ENCODE assay signal across 29 cellular contexts in genomic region chr16:13193721-13194120, GRCh38.
"Had no signal": no experiment of that assay in that cellular context is flagged by ENCODE, and none has a peak within 500 bp of the region (broad histone marks: within the 10 kb centered on the region; RNA-seq: fewer than 3 reads in every experiment).

No MANE protein-coding gene starts in this region.

- H2AFZ ChIP-seq: parathyroid adenoma had no signal

- H3K27me3 Mint-ChIP-seq: stimulated activated memory B cell treated with anti-CD40 and anti-IgM and Interleukin-4, amounts not matched to agents 10 μg/mL and 1 μg/mL and 100 μg/mL, for 72 hours had no signal

- H3K36me3 Mint-ChIP-seq: mesothelial cell of epicardium; naive thymus-derived CD8-positive, alpha-beta T cell; stimulated activated memory B cell treated with anti-CD40 and anti-IgM and Interleukin-4, amounts not matched to agents 10 μg/mL and 1 μg/mL and 100 μg/mL, for 72 hours; type B pancreatic cell had no signal

- H3K4me1 Mint-ChIP-seq: mesothelial cell of epicardium; naive thymus-derived CD8-positive, alpha-beta T cell; nephron; neural crest cell; stimulated activated memory B cell treated with anti-CD40 and anti-IgM and Interleukin-4, amounts not matched to agents 10 μg/mL and 1 μg/mL and 100 μg/mL, for 72 hours; stimulated activated naive CD8-positive, alpha-beta T cell treated with anti-CD3 and anti-CD28 coated beads, Interleukin-15, amount 100 ng/mL, for 72 hours had no signal

- H3K27me3 ChIP-seq: left lung, neutrophil, sigmoid colon, tibial nerve, uterus had no signal

- H3K4me2 ChIP-seq: smooth muscle cell had no signal

- H3K9me3 ChIP-seq: lower lobe of right lung, neutrophil, sigmoid colon, uterus had no signal

- DNase-seq: hippocampal formation; kidney glomerular epithelial cell; left colon; left lung; lower lobe of right lung; mammary epithelial cell; mesendoderm; naive thymus-derived CD8-positive, alpha-beta T cell; occipital lobe; right cardiac atrium; sigmoid colon; stimulated activated CD4-positive, alpha-beta T cell treated with anti-CD3 and anti-CD28 coated beads, Interleukin-1b, Interleukin-23, amount 100 ng/mL, for 48 hours; stimulated activated CD4-positive, alpha-beta T cell treated with anti-CD3 and anti-CD28 coated beads, Interleukin-2, amount 100 ng/mL, for 48 hours; stimulated activated CD4-positive, alpha-beta T cell treated with anti-CD3 and anti-CD28 coated beads, Interleukin-4, amount 100 ng/mL, for 4 hours; stimulated activated CD8-positive, alpha-beta memory T cell treated with anti-CD3 and anti-CD28 coated beads, Interleukin-4, amount 100 ng/mL, for 48 hours; stimulated activated naive CD4-positive, alpha-beta T cell treated with Interleukin-2 at 50 U/mL for 16 hours; stimulated activated naive CD8-positive, alpha-beta T cell treated with anti-CD3 and anti-CD28 coated beads, Interleukin-15, amount 100 ng/mL, for 72 hours; substantia nigra; uterus had no signal

- ATAC-seq: left colon; left lung; lower lobe of right lung; naive thymus-derived CD8-positive, alpha-beta T cell; right cardiac atrium; stimulated activated memory B cell treated with anti-CD40 and anti-IgM and Interleukin-4, amounts not matched to agents 10 μg/mL and 1 μg/mL and 100 μg/mL, for 72 hours; stimulated activated naive CD8-positive, alpha-beta T cell treated with anti-CD3 and anti-CD28 coated beads, Interleukin-15, amount 100 ng/mL, for 72 hours had no signal

- H3K4me3 Mint-ChIP-seq: mesothelial cell of epicardium; naive thymus-derived CD8-positive, alpha-beta T cell; nephron; neural crest cell; stimulated activated memory B cell treated with anti-CD40 and anti-IgM and Interleukin-4, amounts not matched to agents 10 μg/mL and 1 μg/mL and 100 μg/mL, for 72 hours; stimulated activated naive CD8-positive, alpha-beta T cell treated with anti-CD3 and anti-CD28 coated beads, Interleukin-15, amount 100 ng/mL, for 72 hours; type B pancreatic cell had no signal

- H3K4me3 ChIP-seq: left lung, lower lobe of right lung, sigmoid colon, smooth muscle cell, tibial nerve, uterus had no signal

- H3K9ac ChIP-seq: parathyroid adenoma had no signal

- H3K27ac Mint-ChIP-seq: mesothelial cell of epicardium; naive thymus-derived CD8-positive, alpha-beta T cell; nephron; stimulated activated memory B cell treated with anti-CD40 and anti-IgM and Interleukin-4, amounts not matched to agents 10 μg/mL and 1 μg/mL and 100 μg/mL, for 72 hours; stimulated activated naive CD8-positive, alpha-beta T cell treated with anti-CD3 and anti-CD28 coated beads, Interleukin-15, amount 100 ng/mL, for 72 hours; type B pancreatic cell had no signal

- H3K36me3 ChIP-seq: left lung, lower lobe of right lung, neutrophil, sigmoid colon, tibial nerve, uterus had no signal

- H3K4me1 ChIP-seq: left lung, lower lobe of right lung, parathyroid adenoma, sigmoid colon, tibial nerve, uterus had no signal

- H3K79me2 ChIP-seq: parathyroid adenoma had no signal

- FAIRE-seq: keratinocyte had no signal

- H3K9me3 Mint-ChIP-seq: nephron, neural crest cell, type B pancreatic cell had no signal

- H3K27ac ChIP-seq: left lung, lower lobe of right lung, neutrophil, parathyroid adenoma, sigmoid colon, tibial nerve, uterus had no signal
